8 cellular contexts compared by ENCODE assay signal in the genomic region with DNA sequence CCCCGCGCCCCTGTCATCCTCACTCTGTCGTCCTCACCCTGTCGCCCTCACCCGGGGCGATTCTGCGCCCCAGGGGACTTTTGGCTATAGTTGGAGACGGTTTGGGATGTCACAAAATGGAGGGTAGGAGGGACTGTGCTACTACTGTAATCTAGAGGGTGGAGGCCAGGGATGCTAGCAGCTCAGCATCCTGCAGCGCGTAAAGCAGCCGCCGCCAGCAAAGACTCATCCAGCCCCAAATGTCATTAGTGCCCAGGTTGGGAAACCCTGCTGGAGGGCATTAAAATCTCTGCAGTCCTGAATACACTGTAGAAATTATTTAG. TPM values are rescaled to one million over a fixed set of nuclear protein-coding genes. Genes with fewer than 3 reads are reported as not detected.
DNase-seq lines count a peak whose midpoint lies in the region; ATAC-seq lines count a peak whose summit lies in the region.

No MANE protein-coding gene starts in this region.

- peak; percentile 31 for DNase-seq in MG63
- DNase-seq in dermis blood vessel endothelial cell = peak; percentile 39
- peak in 1 of 10 donors; percentile 9 for DNase-seq in naive thymus-derived CD8-positive, alpha-beta T cell
- no peak for DNase-seq in islet precursor cell

- POLR2A ChIA-PET in naive thymus-derived CD8-positive, alpha-beta T cell (lab: Charles Lee) = interaction anchor here (0.7 to 2.3 kb wide), 17 partner anchors 8 to 1357 kb away, joined by 3 to 50 read pairs (median 6); partner anchors contain the start of genes ALKBH7, ARHGEF18, CLPP and KHSRP

- H3K36me3 Mint-ChIP-seq in naive thymus-derived CD8-positive, alpha-beta T cell = peaks cover 6 to 42% (median 18%) of the 10 kb centered on the region in 3 donors

- H3K4me1 Mint-ChIP-seq in naive thymus-derived CD8-positive, alpha-beta T cell = peaks cover 11 to 31% (median 23%) of the 10 kb centered on the region in 4 donors

- H3K9me3 ChIP-seq in MG63 = peaks cover 13% of the 10 kb centered on the region

- peak overlapping the region; percentile 82 to 97 (median 96) for H3K27ac Mint-ChIP-seq in naive thymus-derived CD8-positive, alpha-beta T cell

- peak overlapping the region; percentile 90 for H3K4me3 ChIP-seq in MG63

- peak overlapping the region; percentile 87 to 98 (median 96) for H3K4me3 Mint-ChIP-seq in naive thymus-derived CD8-positive, alpha-beta T cell

- H3K27me3 Mint-ChIP-seq in naive thymus-derived CD8-positive, alpha-beta T cell = no peaks in the 10 kb centered on the region

- no peaks in the 10 kb centered on the region for H3K27me3 ChIP-seq in MG63

- ATAC-seq in GM19023 (IDR thresholded peaks at IDR 0.05; ENCODE audit: unreplicated experiment) (peak; percentile 25), GM19328 (IDR thresholded peaks at IDR 0.05; ENCODE audit: unreplicated experiment) (no peak), GM21515 (IDR thresholded peaks at IDR 0.05; ENCODE audit: unreplicated experiment) (no peak), GM21367 (IDR thresholded peaks at IDR 0.05; ENCODE audit: unreplicated experiment) (no peak)
- ATAC-seq in naive thymus-derived CD8-positive, alpha-beta T cell = peak; percentile 16 to 34

- peaks cover 47% of the 10 kb centered on the region for H3K36me3 ChIP-seq in MG63

- H3K9me3 Mint-ChIP-seq in naive thymus-derived CD8-positive, alpha-beta T cell = peaks cover 0 to 10% (median 0%) of the 10 kb centered on the region in 9 donors

RNA-seq across cellular contexts. Expression of gene ZNF557, which starts 0.4 kb away (rescaled TPM):
- 8.7 and 13.1 TPM in 2 replicates for total RNA-seq in MG63 (2014; rRNA removed; shearing (Covaris generic); ENCODE audit: low replicate concordance)
- total RNA-seq in dermis blood vessel endothelial cell = 14.9 and 22.3 TPM in 2 replicates
- 10 to 100 TPM; 29.6 to 31.5 TPM for total RNA-seq in naive thymus-derived CD8-positive, alpha-beta T cell
- polyA plus RNA-seq in naive thymus-derived CD8-positive, alpha-beta T cell = 1 to 10 TPM; 4.4 to 7.5 (median 7.4) TPM

RNA-seq across cellular contexts. Expression of gene MBD3L3, which starts 11.4 kb away (rescaled TPM):
- total RNA-seq in MG63 (2014; rRNA removed; shearing (Covaris generic); ENCODE audit: low replicate concordance) = not detected in 2 replicates
- total RNA-seq in dermis blood vessel endothelial cell = not detected in 2 replicates
- total RNA-seq in naive thymus-derived CD8-positive, alpha-beta T cell = not detected
- polyA plus RNA-seq in naive thymus-derived CD8-positive, alpha-beta T cell = not detected

RNA-seq across cellular contexts. Expression of gene MBD3L2, which starts 20.7 kb away (rescaled TPM):
- total RNA-seq in MG63 (2014; rRNA removed; shearing (Covaris generic); ENCODE audit: low replicate concordance) = not detected in 2 replicates
- not detected in 2 replicates for total RNA-seq in dermis blood vessel endothelial cell
- not detected for total RNA-seq in naive thymus-derived CD8-positive, alpha-beta T cell
- not detected for polyA plus RNA-seq in naive thymus-derived CD8-positive, alpha-beta T cell

RNA-seq across cellular contexts. Expression of gene MBD3L4, which starts 29.9 kb away (rescaled TPM):
- not detected in 2 replicates for total RNA-seq in MG63 (2014; rRNA removed; shearing (Covaris generic); ENCODE audit: low replicate concordance)
- not detected in 2 replicates for total RNA-seq in dermis blood vessel endothelial cell
- total RNA-seq in naive thymus-derived CD8-positive, alpha-beta T cell = not detected
- not detected for polyA plus RNA-seq in naive thymus-derived CD8-positive, alpha-beta T cell

RNA-seq across cellular contexts. Expression of gene MBD3L5, which starts 39.5 kb away (rescaled TPM):
- not detected in 2 replicates for total RNA-seq in MG63 (2014; rRNA removed; shearing (Covaris generic); ENCODE audit: low replicate concordance)
- total RNA-seq in dermis blood vessel endothelial cell = not detected in 2 replicates
- not detected for total RNA-seq in naive thymus-derived CD8-positive, alpha-beta T cell
- not detected for polyA plus RNA-seq in naive thymus-derived CD8-positive, alpha-beta T cell

Comparison
In these comparisons a context has a peak if more than half of its experiments do, and no peak if none do; other contexts are left out.
1. ATAC-seq: peak in GM19023 (single experiment) and naive thymus-derived CD8-positive, alpha-beta T cell (2 of 2); none in GM19328 (single experiment), GM21515 (single experiment) and GM21367 (single experiment).